In the genomic region with DNA sequence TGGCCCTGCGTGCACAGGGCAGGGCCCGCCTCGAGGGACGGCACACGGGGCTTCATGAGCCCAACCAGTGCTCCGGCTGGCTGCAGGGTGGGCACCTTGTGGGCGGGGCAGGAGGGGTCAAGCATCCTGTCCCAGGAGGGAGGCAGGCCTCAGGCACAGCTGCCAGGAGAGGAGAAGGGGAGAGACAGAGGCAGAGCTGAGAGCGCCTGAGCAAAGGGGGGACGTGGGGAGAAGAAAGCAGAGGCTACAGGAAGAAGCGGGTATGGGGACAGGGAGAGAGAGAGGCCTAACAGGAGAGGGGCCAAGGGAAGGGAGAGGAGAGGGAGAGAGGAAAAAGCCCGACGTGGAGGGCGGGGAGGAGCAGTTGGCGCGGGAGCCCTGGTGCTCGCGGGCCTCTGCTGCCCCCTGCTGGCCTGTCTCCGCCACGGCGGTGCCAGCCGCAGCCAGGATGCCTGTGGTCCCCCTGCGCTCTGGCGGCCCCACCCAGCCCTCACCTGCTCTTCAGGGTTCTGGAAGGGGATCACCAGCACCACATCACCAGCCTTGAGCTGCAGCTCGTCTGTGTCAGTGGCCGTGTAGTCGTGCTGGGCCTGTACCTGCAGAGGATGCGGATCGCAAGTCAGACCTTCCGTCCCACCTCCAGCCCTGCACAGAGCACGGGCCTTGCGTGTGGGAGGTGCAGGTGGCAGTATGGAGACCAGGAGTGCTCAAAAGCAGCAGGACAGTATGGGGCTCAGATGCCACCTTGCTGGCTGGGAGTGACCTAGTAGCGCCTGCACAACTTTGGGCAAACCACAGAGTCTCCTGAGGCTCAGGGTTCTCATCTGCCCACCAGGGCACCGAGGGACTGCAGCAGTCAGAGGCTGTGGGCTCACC, we compare ENCODE assay signal across 8 cellular contexts. TPM values are rescaled to one million over a fixed set of nuclear protein-coding genes. Genes with fewer than 3 reads are reported as not detected.
A peak's percentile ranks its signal among the peaks of the same experiment; 100 is the strongest.
DNase-seq lines count a peak whose midpoint lies in the region; ATAC-seq, FAIRE-seq and TF ChIP-seq lines count a peak whose summit lies in the region.

No MANE protein-coding gene starts in this region.

- peak; percentile 46 for ATAC-seq in HG03095 (IDR thresholded peaks at IDR 0.05; ENCODE audit: unreplicated experiment)

- TF ChIP-seq CTCF in H1 (IDR thresholded peaks at IDR 0.05; ENCODE audit: control extremely low read depth in 1 of 3, insufficient read depth in 1 of 3, low read depth in 1 of 3, low read length in 3 of 3) = peak in 2 of 3 experiments; percentile 85 to 96; a peak in 3 of 4 replicates

- POLR2A ChIA-PET in H1 (lab: Charles Lee; ENCODE audit: partially characterized antibody) = no interaction called here

- no peak overlapping the region for H3K4me3 ChIP-seq in H1 (ENCODE audit: extremely low read depth in 1 of 4, insufficient read depth in 2 of 4, low read depth in 3 of 4, low read length in 4 of 4)

- CTCF ChIA-PET in H1 (lab: Charles Lee; ENCODE audit: partially characterized antibody) = interaction anchor here (0.5 to 5.2 kb wide), 27 partner anchors 8 to 532 kb away, joined by 3 to 35 read pairs (median 5); no protein-coding TSS in a partner anchor

- no peak overlapping the region for H3K23ac ChIP-seq in H1 (ENCODE audit: insufficient read length)

- H2BK12ac ChIP-seq in H1 (ENCODE audit: low read depth, low read length) = peak overlapping the region; percentile 39; the same call in 1 of the 2 replicates

- peak; percentile 82 to 87 for TF ChIP-seq RAD21 in H1 (IDR thresholded peaks at IDR 0.05 in 1 of 2, conservative IDR thresholded peaks at IDR 0.05 in 1 of 2; ENCODE audit: low read depth in 2 of 2, low read length in 2 of 2)

- no peak; a peak in 1 of 3 replicates for TF ChIP-seq EP300 in H1 (IDR thresholded peaks at IDR 0.05; ENCODE audit: borderline replicate concordance in 1 of 2, low read depth in 2 of 2, low read length in 2 of 2)

- FAIRE-seq in GM18507 (lab: Jason Lieb, UNC) (peak; percentile 71), H1 (lab: Jason Lieb, UNC) (no peak)

- peak overlapping the region; percentile 6; the same call in 1 of the 2 replicates for H2BK15ac ChIP-seq in H1 (ENCODE audit: low read length)

- no peak overlapping the region for H3K9ac ChIP-seq in H1 (replicated peaks in 1 of 4; ENCODE audit: extremely low read depth in 1 of 4, low read depth in 3 of 4, low read length in 3 of 4)

- H2AFZ ChIP-seq in H1 (ENCODE audit: low read length) = no peak overlapping the region

- peaks cover 0 to 4% of the 10 kb centered on the region in 2 experiments for H4K20me1 ChIP-seq in H1 (replicated peaks in 1 of 2; ENCODE audit: control insufficient read depth in 1 of 2, insufficient read depth in 2 of 2, low read length in 2 of 2)

- H3K79me1 ChIP-seq in H1 (ENCODE audit: low read depth, low read length) = no peaks in the 10 kb centered on the region

- H3K4ac ChIP-seq in H1 (replicated peaks; ENCODE audit: insufficient read length, low read depth, low read length) = peak overlapping the region; percentile 54

- peak; percentile 25 for DNase-seq in A172 (ENCODE audit: low spot score)
- DNase-seq in GM18507 (ENCODE audit: extremely low spot score, insufficient read length, low read depth) = peak; percentile 77
- peak; percentile 19 for DNase-seq in NCI-H748 treated with DMSO at 0.1 percent for 48 hours (lab: John Stamatoyannopoulos, UW)
- DNase-seq in activated CD8-positive, alpha-beta memory T cell treated with anti-CD3 and anti-CD28 coated beads, Interleukin-2, amount 50 U/mL, for 4 hours = peak; percentile 68
- DNase-seq in H1 (ENCODE audit: low read depth in 1 of 2, low spot score in 2 of 2) = peak; percentile 41 to 95
- peak; percentile 62 for DNase-seq in mucosa of gallbladder (ENCODE audit: low spot score)
- peak; percentile 9 to 65 (median 45) for DNase-seq in stimulated activated naive CD4-positive, alpha-beta T cell (lab: John Stamatoyannopoulos, UW)

- H4K8ac ChIP-seq in H1 (ENCODE audit: extremely low read depth, insufficient read depth, low read length) = peak overlapping the region; percentile 9

- 43% methylated on average over 21 of the region's 33 CpGs; no CpG with 5 or more reads in 1 of the 2 experiments for WGBS in H1 (ENCODE audit: extremely low coverage in 1 of 2, insufficient coverage in 1 of 2, insufficient read length in 1 of 2, insufficient replicate concordance in 2 of 2, low coverage in 1 of 2, low lambda C conversion rate in 2 of 2, missing lambda C conversion rate in 1 of 2), 2 experiments

- H4K5ac ChIP-seq in H1 (ENCODE audit: insufficient read length, low read depth, low read length) = no peak overlapping the region

- H4K91ac ChIP-seq in H1 (replicated peaks; ENCODE audit: insufficient read length, low read length) = peak overlapping the region; percentile 37

- H3K79me2 ChIP-seq in H1 (ENCODE audit: control insufficient read depth in 1 of 2, insufficient read depth in 2 of 2, low read length in 2 of 2) = no peaks in the 10 kb centered on the region

- no peak overlapping the region for H3K4me2 ChIP-seq in H1 (ENCODE audit: insufficient read depth in 1 of 2, low read depth in 2 of 2, low read length in 2 of 2)

- no peaks in the 10 kb centered on the region for H3K27me3 ChIP-seq in H1 (replicated peaks in 1 of 4; ENCODE audit: control insufficient read depth in 3 of 4, extremely low read depth in 1 of 4, insufficient read depth in 3 of 4, low read length in 3 of 4)

- H2BK5ac ChIP-seq in H1 (ENCODE audit: low read depth, low read length) = 0 out of 2 replicates have a peak overlapping the region, but pooled peaks have one; percentile 66

- H3K56ac ChIP-seq in H1 (replicated peaks; ENCODE audit: insufficient read length, low read depth, low read length) = no peak overlapping the region

- H2BK120ac ChIP-seq in H1 (replicated peaks; ENCODE audit: low read depth, low read length) = no peak overlapping the region

- H3K36me3 ChIP-seq in H1 (ENCODE audit: control insufficient read depth in 2 of 4, insufficient read depth in 4 of 4, low read length in 3 of 4) = no peaks in the 10 kb centered on the region

- no peak overlapping the region for H2AK5ac ChIP-seq in H1 (ENCODE audit: low read depth, low read length)

- H3K23me2 ChIP-seq in H1 (ENCODE audit: low read depth, low read length) = no peaks in the 10 kb centered on the region

- H3K14ac ChIP-seq in H1 (ENCODE audit: insufficient read length) = no peak overlapping the region

- TF ChIP-seq POLR2A in H1 (IDR thresholded peaks at IDR 0.05; ENCODE audit: control extremely low read depth in 1 of 2, low read depth in 2 of 2, low read length in 2 of 2) = no peak

- no peak overlapping the region for H2BK20ac ChIP-seq in H1 (ENCODE audit: low read length)

- peaks cover 0 to 6% (median 0%) of the 10 kb centered on the region in 4 experiments; a peak in 2 of 7 replicates for H3K4me1 ChIP-seq in H1 (replicated peaks in 1 of 4; ENCODE audit: control insufficient read depth in 3 of 4, insufficient read depth in 4 of 4, low read length in 3 of 4)

- no peaks in the 10 kb centered on the region; a peak in 1 of 4 replicates for H3K9me3 ChIP-seq in H1 (ENCODE audit: insufficient read depth in 2 of 2, low read depth in 1 of 2, low read length in 1 of 2)

- no peak overlapping the region for H3K27ac ChIP-seq in H1 (ENCODE audit: low read depth, low read length)

- peak overlapping the region; percentile 32; the same call in 1 of the 2 replicates for H3K18ac ChIP-seq in H1 (ENCODE audit: extremely low read depth, low read length)

RNA-seq across cellular contexts. Expression of gene BIN1, which starts 56.8 kb away (rescaled TPM):
- total RNA-seq in A172 (2014; rRNA removed; shearing (Covaris generic)) = 114 and 117 TPM in 2 replicates
- 35.6 and 41.9 TPM in 2 replicates for total RNA-seq in H1 (2021; fragmentation: NEBNext Ultra II Directional; extraction: Animal tissue kit (Norgen Biotek cat#: 25700))
- polyA plus RNA-seq in H1 (2011; rRNA removed) = 23.6 and 35.1 TPM in 2 replicates
- polyA plus RNA-seq in H1 (2011; cell fraction: cytosol; rRNA removed) = 39.0 TPM
- 102 TPM for polyA plus RNA-seq in H1 (2011; cell fraction: nucleus; rRNA removed)
- 35.4 to 47.3 TPM (median 43.6 TPM) in 4 replicates for polyA plus RNA-seq in H1 (2012, experiment 1 of 2)
- 30.3 TPM for polyA plus RNA-seq in H1 (2012, experiment 2 of 2)
- 32.3 TPM for polyA plus RNA-seq in H1 (2013, experiment 1 of 2)
- polyA plus RNA-seq in H1 (2013, experiment 2 of 2) = 31.5 TPM
- polyA minus RNA-seq in H1 (2011; rRNA and poly(A)+ RNA removed) = 14.7 and 16.2 TPM in 2 replicates
- polyA minus RNA-seq in H1 (2011; cell fraction: cytosol; rRNA and poly(A)+ RNA removed) = 14.2 TPM
- 19.4 TPM for polyA minus RNA-seq in H1 (2011; cell fraction: nucleus; rRNA and poly(A)+ RNA removed)
- 131 TPM for total RNA-seq in mucosa of gallbladder

Comparison
In these comparisons a context has a peak if more than half of its experiments do, and no peak if none do; other contexts are left out.
1. DNase-seq: peak in every context shown above with its lines; median percentile 77 in GM18507; 68 in activated CD8-positive, alpha-beta memory T cell treated with anti-CD3 and anti-CD28 coated beads, Interleukin-2, amount 50 U/mL, for 4 hours; 68 in H1; 62 in mucosa of gallbladder; 45 in stimulated activated naive CD4-positive, alpha-beta T cell; 25 in A172; 19 in NCI-H748 treated with DMSO at 0.1 percent for 48 hours.